Comparison of ENCODE assay signal across 8 cellular contexts in the genomic region with DNA sequence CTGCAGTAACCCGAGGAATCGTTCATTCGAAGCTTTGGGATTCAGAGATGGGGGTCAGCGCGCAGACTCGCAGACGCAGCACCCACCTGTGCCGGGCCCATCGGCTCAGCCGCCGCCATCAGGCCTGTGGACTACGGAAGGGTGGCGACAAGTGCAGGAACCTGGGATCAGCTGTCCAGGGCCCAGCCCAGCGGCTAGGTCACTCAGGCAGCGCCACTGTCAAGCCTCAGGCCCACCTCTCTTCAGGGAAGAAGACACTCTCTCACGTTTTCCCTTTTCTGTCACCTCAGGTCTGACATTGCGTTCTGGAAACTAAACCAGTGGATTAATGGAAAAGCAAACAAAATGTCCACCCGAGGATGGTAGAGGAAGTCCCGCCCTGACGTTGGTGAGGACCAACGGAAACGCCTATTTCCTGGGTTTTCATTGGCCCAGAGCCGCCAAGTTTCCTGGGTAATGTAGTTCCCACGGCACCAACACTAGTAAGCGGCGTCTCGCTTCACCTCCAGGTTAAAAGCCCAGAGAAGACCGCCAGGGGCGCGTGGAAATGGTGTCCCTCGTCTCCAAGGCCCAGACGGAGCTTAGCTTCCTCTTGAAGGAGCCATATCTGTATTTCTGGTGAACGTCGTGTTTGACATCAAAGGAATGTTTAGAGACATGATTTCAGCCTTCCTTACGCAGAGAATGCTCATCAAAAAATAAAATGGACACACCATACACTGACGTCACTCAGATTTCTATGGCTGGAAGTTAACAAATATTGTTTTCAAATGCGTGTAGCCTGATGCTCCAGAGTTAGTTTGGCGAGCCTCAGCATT. TPM values are rescaled to one million over a fixed set of nuclear protein-coding genes. Genes with fewer than 3 reads are reported as not detected.
DNase-seq lines count a peak whose midpoint lies in the region; ATAC-seq and TF ChIP-seq lines count a peak whose summit lies in the region.

A gene (minus strand): TSS at position 376 of the 818 bp plus-strand sequence. CDS start 257 bp downstream, at position 119.

- H3K4me1 Mint-ChIP-seq in neural crest cell: peaks cover 7% of the 10 kb centered on the region

- peak within 1 kb of the TSS; percentile 25 for H3K27ac Mint-ChIP-seq in neural crest cell (ENCODE audit: unreplicated experiment)

- DNase-seq in RPMI8226 (peak; percentile 97), activated gamma-delta T cell treated with Interleukin-2 at 50 U/mL for 16 hours (peak; percentile 85), foreskin keratinocyte (peak; percentile 81 to 92), neural crest cell (ENCODE audit: low read depth, low spot score) (peak; percentile 65), stomach (peak; percentile 91)

- ATAC-seq in GM21723 (IDR thresholded peaks at IDR 0.05; ENCODE audit: unreplicated experiment) (peak; percentile 93), foreskin keratinocyte (peak; percentile 99)

- H3K4me3 ChIP-seq in DOHH2 (ENCODE audit: low read length) (peak within 1 kb of the TSS; percentile 70), KMS-11 (IDR thresholded peaks at IDR 0.05; ENCODE audit: insufficient read depth, low read depth, low read length) (no peak within 1 kb of the TSS), stomach (peak within 1 kb of the TSS; percentile 56 to 77 (median 68))

- H3K9me3 ChIP-seq in DOHH2 (ENCODE audit: control insufficient read depth, insufficient read depth, low read length): peaks cover 54% of the 10 kb centered on the region
- H3K9me3 ChIP-seq in stomach: peaks cover 39 to 86% (median 64%) of the 10 kb centered on the region in 4 donors

- H4K20me1 ChIP-seq in DOHH2 (ENCODE audit: control insufficient read depth, insufficient read depth, low read depth, low read length) (no peaks in the 10 kb centered on the region), KMS-11 (ENCODE audit: insufficient read depth) (no peaks in the 10 kb centered on the region)

- H3K9me2 ChIP-seq in DOHH2 (replicated peaks; ENCODE audit: control insufficient read depth, low read length): no peaks in the 10 kb centered on the region

- H3K27me3 Mint-ChIP-seq in neural crest cell (ENCODE audit: low read depth): peaks cover 3% of the 10 kb centered on the region

- TF ChIP-seq CTCF in DOHH2 (IDR thresholded peaks at IDR 0.05; ENCODE audit: low read depth, low read length, poor library complexity, severe bottlenecking) (peak; percentile 62), KMS-11 (conservative IDR thresholded peaks at IDR 0.05; ENCODE audit: low read depth, low read length) (peak; percentile 77), foreskin keratinocyte (conservative IDR thresholded peaks at IDR 0.05) (peak; percentile 79), neural crest cell (conservative IDR thresholded peaks at IDR 0.05) (peak; percentile 63), stomach (IDR thresholded peaks at IDR 0.05) (peak in 4 of 7 experiments; percentile 22 to 42 (median 30))

- no peaks in the 10 kb centered on the region for H3K79me2 ChIP-seq in DOHH2 (ENCODE audit: control insufficient read depth, low read length)
- H3K79me2 ChIP-seq in KMS-11 (ENCODE audit: insufficient read depth, low read depth): no peaks in the 10 kb centered on the region

- H3K9ac ChIP-seq in KMS-11: peak within 1 kb of the TSS; percentile 52; the same call in 1 of the 2 replicates

- no peaks in the 10 kb centered on the region for H3F3A ChIP-seq in DOHH2 (ENCODE audit: control insufficient read depth, insufficient read depth)

- WGBS in stomach, 5 donors: 7 to 11% (median 9%) methylated on average over 32 to 38 of the region's 38 CpGs

- H3K4me3 Mint-ChIP-seq in neural crest cell: peak within 1 kb of the TSS; percentile 87

- H3K4me2 ChIP-seq in DOHH2 (ENCODE audit: low read length) (peak within 1 kb of the TSS; percentile 57), KMS-11 (peak within 1 kb of the TSS; percentile 36; the same call in 1 of the 2 replicates)

- H3K9me3 Mint-ChIP-seq in neural crest cell: peaks cover 37% of the 10 kb centered on the region

- H2AFZ ChIP-seq in KMS-11 (ENCODE audit: low read depth): peak within 1 kb of the TSS; percentile 81

- H3K36me3 ChIP-seq in DOHH2 (ENCODE audit: control insufficient read depth, low read length) (peaks cover 5% of the 10 kb centered on the region), KMS-11 (ENCODE audit: insufficient read depth) (no peaks in the 10 kb centered on the region), stomach (peaks cover 15 to 40% (median 38%) of the 10 kb centered on the region in 4 donors)

- no peak for TF ChIP-seq EP300 in stomach (IDR thresholded peaks at IDR 0.05)

- no peak for TF ChIP-seq POLR2A in stomach (IDR thresholded peaks at IDR 0.05)

- peaks cover 62% of the 10 kb centered on the region for H3K36me3 Mint-ChIP-seq in neural crest cell (ENCODE audit: low read depth)

- H3K4me1 ChIP-seq in DOHH2 (ENCODE audit: control insufficient read depth, low read length) (0 out of 2 replicates have a peak, but pooled peaks cover 3% of the 10 kb centered on the region), KMS-11 (ENCODE audit: low read depth, poor library complexity, severe bottlenecking) (peaks cover 5% of the 10 kb centered on the region), foreskin keratinocyte (no peaks in the 10 kb centered on the region), stomach (peaks cover 0 to 14% (median 9%) of the 10 kb centered on the region in 4 donors)

- H3K27ac ChIP-seq in DOHH2 (ENCODE audit: low read depth, low read length) (no peak within 1 kb of the TSS), KMS-11 (peak within 1 kb of the TSS; percentile 52), foreskin keratinocyte (no peak within 1 kb of the TSS), stomach (peak within 1 kb of the TSS; percentile 69 to 82 (median 73))

- H3K27me3 ChIP-seq in DOHH2 (ENCODE audit: control insufficient read depth, low read length) (no peaks in the 10 kb centered on the region), KMS-11 (ENCODE audit: insufficient read depth, low read depth) (no peaks in the 10 kb centered on the region), foreskin keratinocyte (no peaks in the 10 kb centered on the region), stomach (no peaks in the 10 kb centered on the region)

- intact Hi-C loops in stomach (cut with DNase I; ENCODE audit: low total_unique reads): no loop called here

RNA-seq across cellular contexts. Expression of the gene that starts here (rescaled TPM):
- total RNA-seq in foreskin keratinocyte: 9.1 and 10.9 TPM in 2 replicates
- 1.4 TPM in 2 replicates for polyA plus RNA-seq in foreskin keratinocyte
- 14.6 and 14.9 TPM in 2 replicates for total RNA-seq in neural crest cell
- 10 to 100 TPM in 1 of 5 donors, 1 to 10 TPM in 4; 1.4 to 25.9 (median 3.2) TPM for total RNA-seq in stomach
- 1 to 10 TPM in 1 of 3 donors, under 1 TPM in 2; 0.37 to 1.1 (median 0.92) TPM for polyA plus RNA-seq in stomach

Comparison
In these comparisons a context has a peak if more than half of its experiments do, and no peak if none do; other contexts are left out.
1. H3K27ac ChIP-seq: peak in KMS-11 (single experiment) and stomach (5 of 5); none in DOHH2 (single experiment) and foreskin keratinocyte (single experiment).
2. Peak in every context shown above with its lines, with median percentiles within 50 percentile points of each other: CTCF ChIP-seq and DNase-seq.